In genomic region chr2:86703704-86704370, GRCh38 we compare ENCODE assay signal across 10 cellular contexts. TPM values are rescaled to one million over a fixed set of nuclear protein-coding genes. Genes with fewer than 3 reads are reported as not detected.
DNase-seq lines count a peak whose midpoint lies in the region; ATAC-seq and TF ChIP-seq lines count a peak whose summit lies in the region.
"Had no signal": no experiment of that assay in that cellular context is flagged by ENCODE, and none has a peak within 500 bp of the region (broad histone marks: within the 10 kb centered on the region; RNA-seq: fewer than 3 reads in every experiment).

No MANE protein-coding gene starts in this region.

- H3K27ac Mint-ChIP-seq in activated CD4-positive, alpha-beta T cell treated with anti-CD3 and anti-CD28 coated beads for 36 hours: no peak overlapping the region

- H3K27ac ChIP-seq in left lung: no peak overlapping the region

- peak; percentile 18 for ATAC-seq in left lung
- no peak for ATAC-seq in GM19463 (IDR thresholded peaks at IDR 0.05; ENCODE audit: unreplicated experiment)
- ATAC-seq in activated CD4-positive, alpha-beta T cell treated with anti-CD3 and anti-CD28 coated beads for 36 hours: no peak
- ATAC-seq in omental fat pad (ENCODE audit: low FRiP score): no peak

- DNase-seq in AG20443 (ENCODE audit: low spot score): peak; percentile 36
- peak; percentile 39 for DNase-seq in MG63
- peak; percentile 8 for DNase-seq in astrocyte of the spinal cord (ENCODE audit: low read depth, low spot score)
- no peak for DNase-seq in left lung
- DNase-seq in activated CD4-positive, alpha-beta T cell treated with anti-CD3 and anti-CD28 coated beads for 36 hours: no peak
- no peak for DNase-seq in NCI-H187 (lab: John Stamatoyannopoulos, UW)
- DNase-seq in omental fat pad (ENCODE audit: low spot score): no peak
- DNase-seq: tibial artery had no signal

- no peaks in the 10 kb centered on the region for H3K27me3 Mint-ChIP-seq in activated CD4-positive, alpha-beta T cell treated with anti-CD3 and anti-CD28 coated beads for 36 hours

- TF ChIP-seq CTCF in astrocyte of the spinal cord (IDR thresholded peaks at IDR 0.05; ENCODE audit: low read depth, low read length) (no peak), left lung (IDR thresholded peaks at IDR 0.05) (no peak), omental fat pad (IDR thresholded peaks at IDR 0.05) (no peak)

- H3K4me3 ChIP-seq in MG63 (no peak overlapping the region), astrocyte of the spinal cord (ENCODE audit: low read depth, low read length) (no peak overlapping the region), left lung (no peak overlapping the region)
- H3K4me3 ChIP-seq: coronary artery, tibial artery had no signal

- no peaks in the 10 kb centered on the region for H3K9me3 Mint-ChIP-seq in activated CD4-positive, alpha-beta T cell treated with anti-CD3 and anti-CD28 coated beads for 36 hours (ENCODE audit: low read depth)

- peaks cover 5% of the 10 kb centered on the region; the same call in 1 of the 2 replicates for H3K9me3 ChIP-seq in MG63
- no peaks in the 10 kb centered on the region for H3K9me3 ChIP-seq in left lung
- H3K9me3 ChIP-seq: tibial artery had no signal

- H3K4me3 Mint-ChIP-seq in activated CD4-positive, alpha-beta T cell treated with anti-CD3 and anti-CD28 coated beads for 36 hours: no peak overlapping the region

- H3K4me1 Mint-ChIP-seq in activated CD4-positive, alpha-beta T cell treated with anti-CD3 and anti-CD28 coated beads for 36 hours: no peaks in the 10 kb centered on the region

- H3K36me3 Mint-ChIP-seq in activated CD4-positive, alpha-beta T cell treated with anti-CD3 and anti-CD28 coated beads for 36 hours (ENCODE audit: low read depth): no peaks in the 10 kb centered on the region

- in situ Hi-C loops in astrocyte of the spinal cord (cut with HindIII; ENCODE audit: low sequenced_read_pairs): no loop called here

- H3K27me3 ChIP-seq in MG63 (no peaks in the 10 kb centered on the region), left lung (no peaks in the 10 kb centered on the region)
- H3K27me3 ChIP-seq: tibial artery had no signal

- POLR2A ChIA-PET in activated CD4-positive, alpha-beta T cell treated with anti-CD3 and anti-CD28 coated beads for 36 hours (lab: Charles Lee): no interaction called here

- intact Hi-C loops in left lung (cut with DNase I): no loop called here
- intact Hi-C loops in activated CD4-positive, alpha-beta T cell treated with anti-CD3 and anti-CD28 coated beads for 36 hours (cut with DNase I, micrococcal nuclease): no loop called here

- H3K4me1 ChIP-seq in left lung: no peaks in the 10 kb centered on the region

- CTCF ChIA-PET in activated CD4-positive, alpha-beta T cell treated with anti-CD3 and anti-CD28 coated beads for 36 hours (lab: Charles Lee): no interaction called here

- H3K36me3 ChIP-seq in MG63 (no peaks in the 10 kb centered on the region), left lung (no peaks in the 10 kb centered on the region)
- H3K36me3 ChIP-seq: tibial artery had no signal

RNA-seq across cellular contexts. Expression of gene RMND5A, which starts 16.3 kb away (rescaled TPM):
- total RNA-seq in MG63 (2014; rRNA removed; shearing (Covaris generic); ENCODE audit: low replicate concordance): 27.3 and 46.6 TPM in 2 replicates
- total RNA-seq in left lung (10 to 100 TPM; 25.4 to 27.8 TPM), omental fat pad (10 to 100 TPM; 30.6 to 55.6 (median 46.3) TPM)
- 10 to 100 TPM; 35.0 to 44.3 TPM for total RNA-seq in activated CD4-positive, alpha-beta T cell treated with anti-CD3 and anti-CD28 coated beads for 36 hours

Comparison
In these comparisons a context has a peak if more than half of its experiments do, and no peak if none do; other contexts are left out.
1. DNase-seq: peak in AG20443 (single experiment), MG63 (single experiment) and astrocyte of the spinal cord (single experiment); none in left lung (0 of 2), activated CD4-positive, alpha-beta T cell treated with anti-CD3 and anti-CD28 coated beads for 36 hours (single experiment), NCI-H187 (0 of 2) and omental fat pad (single experiment).